Comparison of ENCODE assay signal across 21 cellular contexts in the genomic region with DNA sequence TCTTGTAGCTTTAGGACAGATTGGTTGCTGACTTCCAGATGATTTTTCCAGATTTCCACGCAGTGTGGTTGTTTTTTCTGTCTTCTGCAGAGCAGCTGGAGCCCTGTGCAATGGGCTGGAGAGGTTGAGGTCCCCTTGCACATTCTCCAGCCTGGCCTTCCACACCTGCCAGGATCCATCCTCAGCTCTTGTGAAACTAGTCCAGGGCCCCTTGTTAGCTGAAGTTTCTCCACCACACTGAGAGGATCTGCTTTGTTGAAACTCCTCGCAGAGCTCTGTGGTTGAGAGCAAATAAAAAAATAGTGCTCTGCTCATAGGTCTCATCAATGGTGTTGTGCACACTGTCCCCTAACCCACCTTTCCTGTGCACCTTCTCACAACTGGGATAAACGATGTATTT.
"Had no signal": no experiment of that assay in that cellular context is flagged by ENCODE, and none has a peak within 500 bp of the region (broad histone marks: within the 10 kb centered on the region; RNA-seq: fewer than 3 reads in every experiment).

No MANE protein-coding gene starts in this region.

- DNase-seq: Karpas-422, KG1, MM.1S, MV-4-11, NCI-H1092, NCI-H1105 treated with DMSO at 0.1 percent for 48 hours, NCI-H1417 treated with DMSO at 0.1 percent for 48 hours, NCI-H1694 treated with DMSO at 0.1 percent for 48 hours, NCI-H1930, NCI-H2081, NCI-H2107, NCI-H2227 treated with DMSO at 0.1 percent for 48 hours, NCI-H524, NCI-H526 treated with DMSO at 0.1 percent for 48 hours, NCI-H748 treated with DMSO at 0.1 percent for 48 hours, PC-3, SHP77, T-helper 1 cell had no signal

- ATAC-seq: Panc1, PC-3, SK-N-SH treated with all-trans-retinoic acid at 6 μM for 48 hours had no signal

- H3K27ac ChIP-seq: RWPE1 had no signal
